In genomic region chr1:204505674-204506073, GRCh38 we compare ENCODE assay signal across 8 cellular contexts. TPM values are rescaled to one million over a fixed set of nuclear protein-coding genes. Genes with fewer than 3 reads are reported as not detected.
A peak's percentile ranks its signal among the peaks of the same experiment; 100 is the strongest.
DNase-seq lines count a peak whose midpoint lies in the region; ATAC-seq, FAIRE-seq and TF ChIP-seq lines count a peak whose summit lies in the region.

No MANE protein-coding gene starts in this region.

- peak overlapping the region; percentile 63 for H3K4me2 ChIP-seq in astrocyte (ENCODE audit: low read length)

- no peaks in the 10 kb centered on the region for H3K79me2 ChIP-seq in astrocyte (ENCODE audit: insufficient read depth, low read length)

- DNase-seq in heart right ventricle (no peak), cardiac septum (ENCODE audit: low spot score) (no peak), astrocyte (ENCODE audit: low read depth) (no peak), vagina (ENCODE audit: extremely low spot score in 2 of 2) (no peak), EL (no peak), COR-L47 (lab: John Stamatoyannopoulos, UW) (no peak)
- no peak for DNase-seq in stimulated activated CD4-positive, alpha-beta T cell treated with anti-CD3 and anti-CD28 coated beads, Interleukin-2, amount 100 ng/mL, for 48 hours

- no peak for ATAC-seq in heart right ventricle

- TF ChIP-seq CTCF in heart right ventricle (IDR thresholded peaks at IDR 0.05) (no peak), astrocyte (IDR thresholded peaks at IDR 0.05; ENCODE audit: insufficient read depth, low read depth, low read length) (no peak), vagina (IDR thresholded peaks at IDR 0.05) (no peak)

- no peaks in the 10 kb centered on the region for H3K9me3 Mint-ChIP-seq in astrocyte (ENCODE audit: unreplicated experiment)

- peak overlapping the region; percentile 41 to 68 (median 59) for H3K4me3 ChIP-seq in heart right ventricle
- H3K4me3 ChIP-seq in astrocyte (ENCODE audit: insufficient read depth, low read depth, low read length): peak overlapping the region; percentile 49
- peak overlapping the region; percentile 71 for H3K4me3 ChIP-seq in mesodermal cell (ENCODE audit: extremely low read depth, insufficient read depth, low read length, poor library complexity, severe bottlenecking)
- H3K4me3 ChIP-seq in vagina: peak overlapping the region; percentile 46 to 49

- H3K27ac ChIP-seq in heart right ventricle (peak overlapping the region; percentile 30 to 90 (median 86)), astrocyte (ENCODE audit: low read depth, low read length) (no peak overlapping the region), mesodermal cell (ENCODE audit: low read depth, low read length, severe bottlenecking) (no peak overlapping the region), vagina (peak overlapping the region; percentile 83)

- H2AFZ ChIP-seq in astrocyte (ENCODE audit: low read depth, low read length): no peak overlapping the region

- intact Hi-C loops in heart right ventricle (cut with DNase I) (loop anchor here in 2 of 10 donors (10.0 kb wide), 1 partner anchor 341 kb away; the partner anchor contains the start of gene REN (in 2 of the 2)), cardiac septum (cut with DNase I) (no loop called here), vagina (cut with DNase I) (no loop called here)

- H3K36me3 Mint-ChIP-seq in astrocyte (ENCODE audit: low read depth, unreplicated experiment): no peaks in the 10 kb centered on the region

- no peaks in the 10 kb centered on the region for H4K20me1 ChIP-seq in astrocyte (ENCODE audit: insufficient read depth, low read length)

- H3K36me3 ChIP-seq in heart right ventricle (no peaks in the 10 kb centered on the region), astrocyte (ENCODE audit: insufficient read depth, low read length) (no peaks in the 10 kb centered on the region), mesodermal cell (ENCODE audit: control insufficient read depth, insufficient read depth, low read length) (no peaks in the 10 kb centered on the region), vagina (no peaks in the 10 kb centered on the region)

- no peak for FAIRE-seq in astrocyte (lab: Jason Lieb, UNC)

- H3K9me3 ChIP-seq in heart right ventricle: no peaks in the 10 kb centered on the region
- H3K9me3 ChIP-seq in astrocyte (ENCODE audit: insufficient read depth, low read depth, low read length): no peaks in the 10 kb centered on the region
- no peaks in the 10 kb centered on the region for H3K9me3 ChIP-seq in mesodermal cell (ENCODE audit: control insufficient read depth, low read length)
- H3K9me3 ChIP-seq in vagina: no peaks in the 10 kb centered on the region

- TF ChIP-seq POLR2A in vagina (IDR thresholded peaks at IDR 0.05): no peak

- H3K4me1 Mint-ChIP-seq in astrocyte (ENCODE audit: low read depth, unreplicated experiment): no peaks in the 10 kb centered on the region

- H3K9ac ChIP-seq in astrocyte (ENCODE audit: low read length): no peak overlapping the region

- no peaks in the 10 kb centered on the region for H3K27me3 Mint-ChIP-seq in astrocyte (ENCODE audit: low read depth, unreplicated experiment)

- H3K4me3 Mint-ChIP-seq in astrocyte (ENCODE audit: unreplicated experiment): peak overlapping the region; percentile 88

- H3K27ac Mint-ChIP-seq in astrocyte (ENCODE audit: unreplicated experiment): no peak overlapping the region

- peaks cover 0 to 33% (median 25%) of the 10 kb centered on the region in 9 donors for H3K4me1 ChIP-seq in heart right ventricle
- H3K4me1 ChIP-seq in astrocyte (ENCODE audit: insufficient read depth, low read length): no peaks in the 10 kb centered on the region
- no peaks in the 10 kb centered on the region for H3K4me1 ChIP-seq in mesodermal cell (ENCODE audit: control insufficient read depth, insufficient read depth, low read length, poor library complexity, severe bottlenecking)
- no peaks in the 10 kb centered on the region for H3K4me1 ChIP-seq in vagina

- H3K27me3 ChIP-seq in heart right ventricle (no peaks in the 10 kb centered on the region), astrocyte (ENCODE audit: insufficient read depth, low read length) (no peaks in the 10 kb centered on the region), vagina (no peaks in the 10 kb centered on the region)

RNA-seq across cellular contexts. Expression of gene MDM4, which starts 10.5 kb away (rescaled TPM):
- total RNA-seq in heart right ventricle: 10 to 100 TPM; 30.7 to 43.7 (median 40.5) TPM
- polyA plus RNA-seq in heart right ventricle: 10 to 100 TPM in 1 of 2 donors, 1 to 10 TPM in 1; 3.7 to 17.6 TPM
- total RNA-seq in cardiac septum: 59.2 TPM
- 38.5 and 41.1 TPM in 2 replicates for total RNA-seq in astrocyte
- 15.6 TPM for polyA plus RNA-seq in mesodermal cell (2013, experiment 1 of 2)
- polyA plus RNA-seq in mesodermal cell (2013, experiment 2 of 2): 16.9 TPM
- 90.1 TPM for total RNA-seq in vagina

RNA-seq across cellular contexts. Expression of gene PIK3C2B, which starts 11.1 kb away (rescaled TPM):
- total RNA-seq in heart right ventricle (10 to 100 TPM; 16.4 to 31.9 (median 23.0) TPM), cardiac septum (28.8 TPM), astrocyte (17.9 and 19.3 TPM in 2 replicates), vagina (52.1 TPM)
- 10 to 100 TPM in 1 of 2 donors, 1 to 10 TPM in 1; 4.4 to 16.6 TPM for polyA plus RNA-seq in heart right ventricle
- 15.7 TPM for polyA plus RNA-seq in mesodermal cell (2013, experiment 1 of 2)
- 11.4 TPM for polyA plus RNA-seq in mesodermal cell (2013, experiment 2 of 2)

Comparison
In these comparisons a context has a peak if more than half of its experiments do, and no peak if none do; other contexts are left out.
1. H3K27ac ChIP-seq: peak in heart right ventricle (10 of 10) and vagina (single experiment); none in astrocyte (single experiment) and mesodermal cell (single experiment).
2. Peak in every context shown above with its lines, with median percentiles within 50 percentile points of each other: H3K4me3 ChIP-seq.